In genomic region chr5:134176523-134177196, GRCh38 we compare ENCODE assay signal across 1 cellular context.
TF ChIP-seq lines count a peak whose summit lies in the region.

TSS of gene SKP1 (minus strand) at chr5:134176950. CDS start at chr5:134174022, 2,928 bp downstream.

TF ChIP-seq in HEK293, 187 proteins besides CTCF, POLR2A, EP300 and RAD21 (continued from another document):
- TF ChIP-seq ZNF645 (tag by site-specific recombination; IDR thresholded peaks at IDR 0.05) (peak; percentile 32; the same call in 1 of the 2 replicates), ZSCAN5A (tag by site-specific recombination; IDR thresholded peaks at IDR 0.05) (peak; percentile 79; the same call in 1 of the 2 replicates), ZBTB8A (tag by site-specific recombination; IDR thresholded peaks at IDR 0.05) (peak; percentile 68), ZNF335 (tag by site-specific recombination; conservative IDR thresholded peaks at IDR 0.05) (peak; percentile 94), ZBTB26 (tag by site-specific recombination; optimal IDR thresholded peaks at IDR 0.05) (peak; percentile 70), ZNF394 (tag by site-specific recombination; IDR thresholded peaks at IDR 0.05; ENCODE audit: borderline replicate concordance) (peak; percentile 81), ZNF510 (tag by site-specific recombination; IDR thresholded peaks at IDR 0.05; ENCODE audit: insufficient replicate concordance) (no peak), SP2 (tag by site-specific recombination; IDR thresholded peaks at IDR 0.05) (peak; percentile 66), KLF10 (tag by site-specific recombination; IDR thresholded peaks at IDR 0.05) (peak; percentile 46; the same call in 1 of the 2 replicates), ZNF16 (tag by site-specific recombination; IDR thresholded peaks at IDR 0.05; ENCODE audit: low read depth) (no peak), ZBTB48 (tag by site-specific recombination; IDR thresholded peaks at IDR 0.05) (0 out of 2 replicates have a peak, but pooled peaks have one; percentile 28), ZNF248 (tag by site-specific recombination; IDR thresholded peaks at IDR 0.05) (no peak), ZNF521 (tag by site-specific recombination; IDR thresholded peaks at IDR 0.05) (no peak), KLF17 (tag by site-specific recombination; IDR thresholded peaks at IDR 0.05) (peak; percentile 73), EGR2 (tag by site-specific recombination; IDR thresholded peaks at IDR 0.05; ENCODE audit: low read depth) (peak; percentile 3; the same call in 1 of the 2 replicates), ZNF658 (tag by site-specific recombination; IDR thresholded peaks at IDR 0.05) (0 out of 2 replicates have a peak, but pooled peaks have one; percentile 10), YY2 (tag by site-specific recombination; IDR thresholded peaks at IDR 0.05) (no peak; the same call in 1 of the 2 replicates), ZNF114 (tag by site-specific recombination; IDR thresholded peaks at IDR 0.05) (no peak), ZNF221 (tag by site-specific recombination; IDR thresholded peaks at IDR 0.05; ENCODE audit: borderline replicate concordance) (no peak), ZNF76 (tag by site-specific recombination; IDR thresholded peaks at IDR 0.05; ENCODE audit: borderline replicate concordance, low read depth) (0 out of 2 replicates have a peak, but pooled peaks have one; percentile 53), ZNF341 (tag by site-specific recombination; IDR thresholded peaks at IDR 0.05; ENCODE audit: low read depth) (0 out of 2 replicates have a peak, but pooled peaks have one; percentile 32), KLF8 (tag by site-specific recombination; IDR thresholded peaks at IDR 0.05) (peak; percentile 57; the same call in 1 of the 2 replicates), ZNF169 (tag by site-specific recombination; IDR thresholded peaks at IDR 0.05) (no peak), GFI1B (tag by site-specific recombination; IDR thresholded peaks at IDR 0.05) (no peak), ZNF629 (tag by site-specific recombination; IDR thresholded peaks at IDR 0.05) (peak; percentile 78), ZNF747 (tag by site-specific recombination; IDR thresholded peaks at IDR 0.05) (no peak), ZFP41 (tag by site-specific recombination; IDR thresholded peaks at IDR 0.05; ENCODE audit: borderline replicate concordance) (no peak), ZNF10 (tag by site-specific recombination; IDR thresholded peaks at IDR 0.05) (0 out of 2 replicates have a peak, but pooled peaks have one; percentile 68), ZNF473 (tag by site-specific recombination; IDR thresholded peaks at IDR 0.05) (no peak)
- TF ChIP-seq, protein P1, sequence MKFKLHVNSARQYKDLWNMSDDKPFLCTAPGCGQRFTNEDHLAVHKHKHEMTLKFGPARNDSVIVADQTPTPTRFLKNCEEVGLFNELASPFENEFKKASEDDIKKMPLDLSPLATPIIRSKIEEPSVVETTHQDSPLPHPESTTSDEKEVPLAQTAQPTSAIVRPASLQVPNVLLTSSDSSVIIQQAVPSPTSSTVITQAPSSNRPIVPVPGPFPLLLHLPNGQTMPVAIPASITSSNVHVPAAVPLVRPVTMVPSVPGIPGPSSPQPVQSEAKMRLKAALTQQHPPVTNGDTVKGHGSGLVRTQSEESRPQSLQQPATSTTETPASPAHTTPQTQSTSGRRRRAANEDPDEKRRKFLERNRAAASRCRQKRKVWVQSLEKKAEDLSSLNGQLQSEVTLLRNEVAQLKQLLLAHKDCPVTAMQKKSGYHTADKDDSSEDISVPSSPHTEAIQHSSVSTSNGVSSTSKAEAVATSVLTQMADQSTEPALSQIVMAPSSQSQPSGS (tag by site-specific recombination; IDR thresholded peaks at IDR 0.05; ENCODE audit: low read depth): no peak
- TF ChIP-seq, protein P2, sequence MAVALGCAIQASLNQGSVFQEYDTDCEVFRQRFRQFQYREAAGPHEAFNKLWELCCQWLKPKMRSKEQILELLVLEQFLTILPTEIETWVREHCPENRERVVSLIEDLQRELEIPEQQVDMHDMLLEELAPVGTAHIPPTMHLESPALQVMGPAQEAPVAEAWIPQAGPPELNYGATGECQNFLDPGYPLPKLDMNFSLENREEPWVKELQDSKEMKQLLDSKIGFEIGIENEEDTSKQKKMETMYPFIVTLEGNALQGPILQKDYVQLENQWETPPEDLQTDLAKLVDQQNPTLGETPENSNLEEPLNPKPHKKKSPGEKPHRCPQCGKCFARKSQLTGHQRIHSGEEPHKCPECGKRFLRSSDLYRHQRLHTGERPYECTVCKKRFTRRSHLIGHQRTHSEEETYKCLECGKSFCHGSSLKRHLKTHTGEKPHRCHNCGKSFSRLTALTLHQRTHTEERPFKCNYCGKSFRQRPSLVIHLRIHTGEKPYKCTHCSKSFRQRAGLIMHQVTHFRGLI (tag by site-specific recombination; IDR thresholded peaks at IDR 0.05): peak; percentile 57; the same call in 1 of the 2 replicates
